ENCODE assay signal across 8 cellular contexts in the genomic region with DNA sequence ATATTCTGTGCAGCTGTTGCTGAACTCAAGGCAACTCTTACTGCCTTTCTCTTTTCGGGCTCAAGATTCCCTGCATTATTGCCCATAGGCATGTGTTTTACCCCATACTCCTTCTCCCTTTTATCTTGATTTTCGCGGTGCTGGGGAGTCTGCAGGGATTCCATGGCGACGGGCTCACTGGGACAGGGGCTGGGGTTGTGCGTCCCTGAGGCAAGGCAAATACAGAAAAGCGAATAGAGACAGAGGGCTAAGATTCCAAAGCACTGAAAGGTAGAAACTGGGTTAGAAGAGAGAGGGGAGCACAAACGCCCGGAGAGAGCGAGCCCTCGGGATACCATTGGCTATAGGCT. TPM values are rescaled to one million over a fixed set of nuclear protein-coding genes. Genes with fewer than 3 reads are reported as not detected.
A peak's percentile ranks its signal among the peaks of the same experiment; 100 is the strongest.
DNase-seq lines count a peak whose midpoint lies in the region; ATAC-seq and TF ChIP-seq lines count a peak whose summit lies in the region.

No MANE protein-coding gene starts in this region.

- H3K9me3 Mint-ChIP-seq in activated CD4-positive, alpha-beta memory T cell treated with anti-CD3 and anti-CD28 coated beads, Interleukin-2, amount 10 ng/mL, durations not matched to agents 7 days and 5 days = peaks cover 3% of the 10 kb centered on the region

- TF ChIP-seq POLR2A in stomach (IDR thresholded peaks at IDR 0.05) = no peak

- peaks cover 20% of the 10 kb centered on the region for H3K36me3 Mint-ChIP-seq in activated CD4-positive, alpha-beta memory T cell treated with anti-CD3 and anti-CD28 coated beads, Interleukin-2, amount 10 ng/mL, durations not matched to agents 7 days and 5 days (ENCODE audit: low read depth)

- H3K9me3 ChIP-seq in iPS-15b (ENCODE audit: control insufficient read depth, insufficient read depth, low read length) (no peaks in the 10 kb centered on the region), stomach (no peaks in the 10 kb centered on the region)

- H3K4me3 ChIP-seq in iPS-15b (ENCODE audit: low read depth, low read length) (peak overlapping the region; percentile 93), stomach (peak overlapping the region; percentile 70 to 84 (median 80))

- H3K4me1 ChIP-seq in iPS-15b (ENCODE audit: control insufficient read depth, insufficient read depth, low read length) (no peaks in the 10 kb centered on the region), stomach (peaks cover 19 to 46% (median 33%) of the 10 kb centered on the region in 4 donors)

- H3K4me1 Mint-ChIP-seq in activated CD4-positive, alpha-beta memory T cell treated with anti-CD3 and anti-CD28 coated beads, Interleukin-2, amount 10 ng/mL, durations not matched to agents 7 days and 5 days = peaks cover 24% of the 10 kb centered on the region

- H3K27ac ChIP-seq in stomach = peak overlapping the region; percentile 95 to 98 (median 97)

- POLR2A ChIA-PET in activated CD4-positive, alpha-beta memory T cell treated with anti-CD3 and anti-CD28 coated beads, Interleukin-2, amount 10 ng/mL, durations not matched to agents 7 days and 5 days (lab: Charles Lee) = interaction anchor here (1.6 to 2.1 kb wide), 2 partner anchors 72 to 104 kb away, joined by 3 to 13 read pairs; a partner anchor contains a TSS

- peak; percentile 8 for ATAC-seq in GM18861 (IDR thresholded peaks at IDR 0.05; ENCODE audit: unreplicated experiment)
- ATAC-seq in HG02870 (IDR thresholded peaks at IDR 0.05; ENCODE audit: unreplicated experiment) = peak; percentile 12
- ATAC-seq in GM18867 (IDR thresholded peaks at IDR 0.05; ENCODE audit: unreplicated experiment) = no peak

- WGBS in stomach, 5 donors = 0 to 2% (median 1%) methylated on average over 11 of the region's 11 CpGs

- H3K9ac ChIP-seq in iPS-15b (ENCODE audit: low read depth, low read length) = no peak overlapping the region

- CTCF ChIA-PET in activated CD4-positive, alpha-beta memory T cell treated with anti-CD3 and anti-CD28 coated beads, Interleukin-2, amount 10 ng/mL, durations not matched to agents 7 days and 5 days (lab: Charles Lee) = no interaction called here

- no peak for DNase-seq in activated CD4-positive, alpha-beta memory T cell treated with anti-CD3 and anti-CD28 coated beads, Interleukin-2, amount 10 ng/mL, durations not matched to agents 7 days and 5 days
- DNase-seq in stomach = no peak
- DNase-seq in stimulated activated CD4-positive, alpha-beta T cell treated with anti-CD3 and anti-CD28 coated beads, Interleukin-4, amount 100 ng/mL, for 24 hours = no peak
- DNase-seq in activated CD4-positive, alpha-beta T cell treated with anti-CD3 and anti-CD28 coated beads for 4 hours = no peak

- TF ChIP-seq CTCF in stomach (IDR thresholded peaks at IDR 0.05) = no peak

- intact Hi-C loops in stomach (cut with DNase I; ENCODE audit: low total_unique reads) = loop anchor here (10.0 kb wide), 1 partner anchor 142 kb away; a partner anchor contains a TSS

- H3K27me3 Mint-ChIP-seq in activated CD4-positive, alpha-beta memory T cell treated with anti-CD3 and anti-CD28 coated beads, Interleukin-2, amount 10 ng/mL, durations not matched to agents 7 days and 5 days = peaks cover 8% of the 10 kb centered on the region

- H3K27ac Mint-ChIP-seq in activated CD4-positive, alpha-beta memory T cell treated with anti-CD3 and anti-CD28 coated beads, Interleukin-2, amount 10 ng/mL, durations not matched to agents 7 days and 5 days = peak overlapping the region; percentile 87

- peaks cover 2% of the 10 kb centered on the region for H3K36me3 ChIP-seq in iPS-15b (ENCODE audit: control insufficient read depth, insufficient read depth, low read length)
- peaks cover 0 to 17% (median 9%) of the 10 kb centered on the region in 4 donors for H3K36me3 ChIP-seq in stomach

- H3K27me3 ChIP-seq in iPS-15b (ENCODE audit: control insufficient read depth, insufficient read depth, low read length) (no peaks in the 10 kb centered on the region), stomach (peaks cover 0 to 6% (median 0%) of the 10 kb centered on the region in 3 donors)

- H3K4me3 Mint-ChIP-seq in activated CD4-positive, alpha-beta memory T cell treated with anti-CD3 and anti-CD28 coated beads, Interleukin-2, amount 10 ng/mL, durations not matched to agents 7 days and 5 days = peak overlapping the region; percentile 87

- TF ChIP-seq EP300 in stomach (IDR thresholded peaks at IDR 0.05) = no peak

RNA-seq across cellular contexts. Expression of a gene that starts 0.5 kb away (rescaled TPM):
- total RNA-seq in activated CD4-positive, alpha-beta memory T cell treated with anti-CD3 and anti-CD28 coated beads, Interleukin-2, amount 10 ng/mL, durations not matched to agents 7 days and 5 days = 10 to 100 TPM; 14.9 to 16.8 TPM
- total RNA-seq in stomach = 10 to 100 TPM in 2 of 5 donors, 1 to 10 TPM in 2, not detected in 1; 4.5 to 29.4 (median 18.9) TPM
- polyA plus RNA-seq in stomach = 10 to 100 TPM; 17.9 to 22.3 (median 19.6) TPM

RNA-seq across cellular contexts. Expression of a gene that starts 8.1 kb away (rescaled TPM):
- total RNA-seq in activated CD4-positive, alpha-beta memory T cell treated with anti-CD3 and anti-CD28 coated beads, Interleukin-2, amount 10 ng/mL, durations not matched to agents 7 days and 5 days = 1 to 10 TPM; 2.1 to 2.6 TPM
- total RNA-seq in stomach = 1 to 10 TPM in 2 of 5 donors, not detected in 3; 2.2 to 6.4 TPM
- not detected for polyA plus RNA-seq in stomach

RNA-seq across cellular contexts. Expression of a gene that starts 52.9 kb away (rescaled TPM):
- total RNA-seq in activated CD4-positive, alpha-beta memory T cell treated with anti-CD3 and anti-CD28 coated beads, Interleukin-2, amount 10 ng/mL, durations not matched to agents 7 days and 5 days = 1 to 10 TPM; 4.0 to 4.2 TPM
- not detected for total RNA-seq in stomach
- 1 to 10 TPM in 1 of 3 donors, under 1 TPM in 1, not detected in 1; 0.53 to 1.6 TPM for polyA plus RNA-seq in stomach

Comparison
In these comparisons a context has a peak if more than half of its experiments do, and no peak if none do; other contexts are left out.
1. RNA of a gene that starts 52.9 kb away (total RNA-seq): 4.0 to 4.2 TPM in activated CD4-positive, alpha-beta memory T cell treated with anti-CD3 and anti-CD28 coated beads, Interleukin-2, amount 10 ng/mL, durations not matched to agents 7 days and 5 days; not detected in stomach; every median in the first group is over 4 times any median in the second.